Comparison of ENCODE assay signal across 11 cellular contexts in the genomic region with DNA sequence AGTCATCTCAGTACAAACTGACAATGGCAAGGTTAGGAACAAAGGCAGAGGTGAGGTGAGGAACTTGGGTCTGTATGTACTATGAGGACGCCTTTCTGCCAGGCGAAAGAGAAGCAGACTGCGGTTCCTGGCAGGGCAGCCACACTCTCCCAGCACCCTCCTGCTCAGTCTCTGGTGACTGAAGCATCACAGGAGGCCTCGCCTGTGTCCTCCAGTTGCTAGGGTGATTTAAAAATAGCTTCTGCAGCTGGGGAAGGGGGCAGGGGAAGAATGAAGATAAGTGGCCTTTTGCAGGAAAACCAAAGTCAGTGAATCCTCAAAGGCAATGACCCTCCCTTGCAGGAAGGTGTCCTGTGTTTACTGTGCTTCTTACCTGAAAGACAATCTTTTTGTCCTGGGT.
A peak's percentile ranks its signal among the peaks of the same experiment; 100 is the strongest.
DNase-seq lines count a peak whose midpoint lies in the region; ATAC-seq and TF ChIP-seq lines count a peak whose summit lies in the region.
"Had no signal": no experiment of that assay in that cellular context is flagged by ENCODE, and none has a peak within 500 bp of the region (broad histone marks: within the 10 kb centered on the region; RNA-seq: fewer than 3 reads in every experiment).

No MANE protein-coding gene starts in this region.

- H3K36me3 Mint-ChIP-seq in CD14-positive monocyte, result no peaks in the 10 kb centered on the region
- no peaks in the 10 kb centered on the region for H3K36me3 Mint-ChIP-seq in activated T-cell treated with anti-CD3 and anti-CD28 coated beads, Interleukin-2, amount 50 U/mL, for 24 hours (ENCODE audit: low read depth)

- H3K27me3 Mint-ChIP-seq in CD14-positive monocyte (ENCODE audit: low read depth in 3 of 3), result no peaks in the 10 kb centered on the region
- H3K27me3 Mint-ChIP-seq in activated T-cell treated with anti-CD3 and anti-CD28 coated beads, Interleukin-2, amount 50 U/mL, for 24 hours, result peaks cover 10% of the 10 kb centered on the region

- H3K4me3 Mint-ChIP-seq in CD14-positive monocyte, result no peak overlapping the region
- H3K4me3 Mint-ChIP-seq in activated T-cell treated with anti-CD3 and anti-CD28 coated beads, Interleukin-2, amount 50 U/mL, for 24 hours, result no peak overlapping the region
- H3K4me3 Mint-ChIP-seq: nephron had no signal

- no peaks in the 10 kb centered on the region for H3K27me3 ChIP-seq in tibial artery

- no peak overlapping the region for H3K4me3 ChIP-seq in tibial artery

- H3K27ac Mint-ChIP-seq in CD14-positive monocyte, result no peak overlapping the region
- no peak overlapping the region for H3K27ac Mint-ChIP-seq in activated T-cell treated with anti-CD3 and anti-CD28 coated beads, Interleukin-2, amount 50 U/mL, for 24 hours

- no peaks in the 10 kb centered on the region for H3K9me3 ChIP-seq in tibial artery
- H3K9me3 ChIP-seq: Caco-2 had no signal

- ATAC-seq in left ventricle myocardium superior, result peak; percentile 95

- H3K9me3 Mint-ChIP-seq in CD14-positive monocyte, result no peaks in the 10 kb centered on the region
- no peaks in the 10 kb centered on the region for H3K9me3 Mint-ChIP-seq in activated T-cell treated with anti-CD3 and anti-CD28 coated beads, Interleukin-2, amount 50 U/mL, for 24 hours
- H3K9me3 Mint-ChIP-seq: nephron had no signal

- peak; percentile 54 for DNase-seq in NCI-H510A treated with DMSO at 0.1 percent for 48 hours (lab: John Stamatoyannopoulos, UW)
- DNase-seq in NCI-H510A (lab: John Stamatoyannopoulos, UW), result no peak
- peak; percentile 59 for DNase-seq in left ventricle myocardium superior
- DNase-seq in tibial artery, result no peak
- DNase-seq in kidney tubule cell (ENCODE audit: low spot score), result no peak
- DNase-seq in CD14-positive monocyte (ENCODE audit: low spot score), result no peak
- DNase-seq in activated T-cell treated with anti-CD3 and anti-CD28 coated beads, Interleukin-2, amount 50 U/mL, for 24 hours, result no peak
- DNase-seq: Caco-2, NCI-H774 had no signal

- no peaks in the 10 kb centered on the region for H3K36me3 ChIP-seq in tibial artery

- no peak for TF ChIP-seq CTCF in VCaP (conservative IDR thresholded peaks at IDR 0.05)
- TF ChIP-seq CTCF in tibial artery (IDR thresholded peaks at IDR 0.05), result no peak
- TF ChIP-seq CTCF in CD14-positive monocyte (IDR thresholded peaks at IDR 0.05), result no peak

- intact Hi-C loops in left ventricle myocardium superior (cut with micrococcal nuclease) (no loop called here), tibial artery (cut with DNase I; ENCODE audit: low total_unique reads) (loop anchor here (10.0 kb wide), 1 partner anchor 67 kb away; no protein-coding TSS in a partner anchor), CD14-positive monocyte (cut with micrococcal nuclease) (no loop called here)

- H3K4me1 ChIP-seq in tibial artery, result peaks cover 0 to 31% (median 11%) of the 10 kb centered on the region in 4 donors
- H3K4me1 ChIP-seq: Caco-2 had no signal

- H3K4me1 Mint-ChIP-seq in CD14-positive monocyte, result peaks cover 6% of the 10 kb centered on the region
- H3K4me1 Mint-ChIP-seq in activated T-cell treated with anti-CD3 and anti-CD28 coated beads, Interleukin-2, amount 50 U/mL, for 24 hours (ENCODE audit: low read depth), result peaks cover 12% of the 10 kb centered on the region

- peak overlapping the region; percentile 39; the same call in 1 of the 2 replicates for H3K27ac ChIP-seq in VCaP
- H3K27ac ChIP-seq in tibial artery, result peak overlapping the region; percentile 43 to 48

Comparison
In these comparisons a context has a peak if more than half of its experiments do, and no peak if none do; other contexts are left out.
1. DNase-seq: peak in NCI-H510A treated with DMSO at 0.1 percent for 48 hours (single experiment) and left ventricle myocardium superior (single experiment); none in NCI-H510A (single experiment), tibial artery (0 of 2), kidney tubule cell (single experiment), CD14-positive monocyte (single experiment) and activated T-cell treated with anti-CD3 and anti-CD28 coated beads, Interleukin-2, amount 50 U/mL, for 24 hours (single experiment).